9 cellular contexts compared by ENCODE assay signal in genomic region chr5:68683632-68684035, GRCh38.
DNase-seq lines count a peak whose midpoint lies in the region; ATAC-seq and TF ChIP-seq lines count a peak whose summit lies in the region.
"Had no signal": no experiment of that assay in that cellular context is flagged by ENCODE, and none has a peak within 500 bp of the region (broad histone marks: within the 10 kb centered on the region; RNA-seq: fewer than 3 reads in every experiment).

No MANE protein-coding gene starts in this region.

- no peak overlapping the region for H3K4me3 ChIP-seq in SK-N-SH (ENCODE audit: low read depth in 2 of 2, low read length in 1 of 2)
- H3K4me3 ChIP-seq in skeletal muscle cell (ENCODE audit: low read depth, low read length): no peak overlapping the region

- H3K36me3 ChIP-seq in SK-N-SH (replicated peaks in 1 of 2; ENCODE audit: control insufficient read depth in 1 of 2, insufficient read depth in 2 of 2, low read length in 1 of 2): no peaks in the 10 kb centered on the region

- H2AFZ ChIP-seq in SK-N-SH (ENCODE audit: low read depth): no peak overlapping the region

- H3K9ac ChIP-seq in SK-N-SH: no peak overlapping the region

- no peak overlapping the region for H3K4me2 ChIP-seq in SK-N-SH

- H3K9me2 ChIP-seq in SK-N-SH: no peaks in the 10 kb centered on the region

- no peaks in the 10 kb centered on the region for H3F3A ChIP-seq in SK-N-SH (replicated peaks; ENCODE audit: insufficient read depth)

- no peak overlapping the region for H3K27ac ChIP-seq in SK-N-SH (ENCODE audit: low read depth in 2 of 2, low read length in 1 of 2)

- TF ChIP-seq RAD21 in SK-N-SH (IDR thresholded peaks at IDR 0.05; ENCODE audit: low read length): no peak

- peaks cover 0 to 16% of the 10 kb centered on the region in 2 experiments; a peak in 2 of 4 replicates for H3K4me1 ChIP-seq in SK-N-SH (ENCODE audit: control insufficient read depth in 1 of 2, insufficient read depth in 2 of 2, low read depth in 1 of 2, low read length in 1 of 2)

- no peak for TF ChIP-seq EP300 in SK-N-SH (IDR thresholded peaks at IDR 0.05; ENCODE audit: borderline replicate concordance in 1 of 2, low read depth in 1 of 2, low read length in 1 of 2)

- no peaks in the 10 kb centered on the region for H4K20me1 ChIP-seq in SK-N-SH (ENCODE audit: insufficient read depth)

- H3K9me3 ChIP-seq in SK-N-SH: no peaks in the 10 kb centered on the region

- DNase-seq in GM04504 (ENCODE audit: low read depth) (peak; percentile 89), SK-N-SH (no peak), foreskin melanocyte (peak; percentile 25), skeletal muscle cell (ENCODE audit: low read depth) (peak; percentile 95), DMS79 treated with DMSO at 0.1 percent for 48 hours (lab: John Stamatoyannopoulos, UW) (no peak), DMS 273 treated with DMSO at 0.1 percent for 48 hours (lab: John Stamatoyannopoulos, UW) (no peak), NCI-H2107 treated with DMSO at 0.1 percent for 48 hours (lab: John Stamatoyannopoulos, UW; ENCODE audit: unreplicated experiment) (no peak)
- DNase-seq: NCI-H187 treated with DMSO at 0.1 percent for 48 hours had no signal

- CTCF ChIA-PET in SK-N-SH (lab: Yijun Ruan, JAX): no interaction called here

- no peaks in the 10 kb centered on the region for H3K27me3 ChIP-seq in SK-N-SH (ENCODE audit: insufficient read depth)

- no peaks in the 10 kb centered on the region for H3K79me2 ChIP-seq in SK-N-SH (ENCODE audit: insufficient read depth)

- POLR2A ChIA-PET in SK-N-SH (lab: Yijun Ruan, JAX): no interaction called here

- WGBS in SK-N-SH (ENCODE audit: low lambda C conversion rate): 13% methylated on average over 5 of the region's 5 CpGs

- ATAC-seq in GM18519 (IDR thresholded peaks at IDR 0.05; ENCODE audit: low FRiP score, unreplicated experiment): no peak

- no peak for TF ChIP-seq CTCF in SK-N-SH (IDR thresholded peaks at IDR 0.05)

TF ChIP-seq in SK-N-SH, 30 proteins besides CTCF, POLR2A, EP300 and RAD21 (continues in another document):
- TF ChIP-seq SIN3A (IDR thresholded peaks at IDR 0.05; ENCODE audit: borderline replicate concordance, low read depth, low read length): no peak
- TF ChIP-seq NRF1 (IDR thresholded peaks at IDR 0.05; ENCODE audit: low read depth, low read length): no peak
- peak; percentile 41 for TF ChIP-seq TCF12 (IDR thresholded peaks at IDR 0.05)
- no peak for TF ChIP-seq SMC3 (IDR thresholded peaks at IDR 0.05; ENCODE audit: low read depth, low read length)
- TF ChIP-seq TEAD4 (IDR thresholded peaks at IDR 0.05; ENCODE audit: borderline replicate concordance, insufficient read depth): 0 out of 2 replicates have a peak, but pooled peaks have one; percentile 26
- TF ChIP-seq MEF2A (IDR thresholded peaks at IDR 0.05; ENCODE audit: borderline replicate concordance, low read depth): no peak
- TF ChIP-seq, protein P1, sequence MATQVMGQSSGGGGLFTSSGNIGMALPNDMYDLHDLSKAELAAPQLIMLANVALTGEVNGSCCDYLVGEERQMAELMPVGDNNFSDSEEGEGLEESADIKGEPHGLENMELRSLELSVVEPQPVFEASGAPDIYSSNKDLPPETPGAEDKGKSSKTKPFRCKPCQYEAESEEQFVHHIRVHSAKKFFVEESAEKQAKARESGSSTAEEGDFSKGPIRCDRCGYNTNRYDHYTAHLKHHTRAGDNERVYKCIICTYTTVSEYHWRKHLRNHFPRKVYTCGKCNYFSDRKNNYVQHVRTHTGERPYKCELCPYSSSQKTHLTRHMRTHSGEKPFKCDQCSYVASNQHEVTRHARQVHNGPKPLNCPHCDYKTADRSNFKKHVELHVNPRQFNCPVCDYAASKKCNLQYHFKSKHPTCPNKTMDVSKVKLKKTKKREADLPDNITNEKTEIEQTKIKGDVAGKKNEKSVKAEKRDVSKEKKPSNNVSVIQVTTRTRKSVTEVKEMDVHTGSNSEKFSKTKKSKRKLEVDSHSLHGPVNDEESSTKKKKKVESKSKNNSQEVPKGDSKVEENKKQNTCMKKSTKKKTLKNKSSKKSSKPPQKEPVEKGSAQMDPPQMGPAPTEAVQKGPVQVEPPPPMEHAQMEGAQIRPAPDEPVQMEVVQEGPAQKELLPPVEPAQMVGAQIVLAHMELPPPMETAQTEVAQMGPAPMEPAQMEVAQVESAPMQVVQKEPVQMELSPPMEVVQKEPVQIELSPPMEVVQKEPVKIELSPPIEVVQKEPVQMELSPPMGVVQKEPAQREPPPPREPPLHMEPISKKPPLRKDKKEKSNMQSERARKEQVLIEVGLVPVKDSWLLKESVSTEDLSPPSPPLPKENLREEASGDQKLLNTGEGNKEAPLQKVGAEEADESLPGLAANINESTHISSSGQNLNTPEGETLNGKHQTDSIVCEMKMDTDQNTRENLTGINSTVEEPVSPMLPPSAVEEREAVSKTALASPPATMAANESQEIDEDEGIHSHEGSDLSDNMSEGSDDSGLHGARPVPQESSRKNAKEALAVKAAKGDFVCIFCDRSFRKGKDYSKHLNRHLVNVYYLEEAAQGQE (IDR thresholded peaks at IDR 0.05; ENCODE audit: low read depth, low read length): peak; percentile 91
- TF ChIP-seq, protein P2, sequence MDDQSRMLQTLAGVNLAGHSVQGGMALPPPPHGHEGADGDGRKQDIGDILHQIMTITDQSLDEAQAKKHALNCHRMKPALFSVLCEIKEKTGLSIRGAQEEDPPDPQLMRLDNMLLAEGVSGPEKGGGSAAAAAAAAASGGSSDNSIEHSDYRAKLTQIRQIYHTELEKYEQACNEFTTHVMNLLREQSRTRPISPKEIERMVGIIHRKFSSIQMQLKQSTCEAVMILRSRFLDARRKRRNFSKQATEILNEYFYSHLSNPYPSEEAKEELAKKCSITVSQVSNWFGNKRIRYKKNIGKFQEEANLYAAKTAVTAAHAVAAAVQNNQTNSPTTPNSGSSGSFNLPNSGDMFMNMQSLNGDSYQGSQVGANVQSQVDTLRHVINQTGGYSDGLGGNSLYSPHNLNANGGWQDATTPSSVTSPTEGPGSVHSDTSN (IDR thresholded peaks at IDR 0.05): no peak; the same call in 1 of the 2 replicates
- TF ChIP-seq, protein P3, sequence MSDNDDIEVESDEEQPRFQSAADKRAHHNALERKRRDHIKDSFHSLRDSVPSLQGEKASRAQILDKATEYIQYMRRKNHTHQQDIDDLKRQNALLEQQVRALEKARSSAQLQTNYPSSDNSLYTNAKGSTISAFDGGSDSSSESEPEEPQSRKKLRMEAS (IDR thresholded peaks at IDR 0.05; ENCODE audit: low read depth): no peak
- no peak for TF ChIP-seq EZH2phosphoT487 (IDR thresholded peaks at IDR 0.05; ENCODE audit: borderline replicate concordance, low read depth)
- TF ChIP-seq, protein P4, sequence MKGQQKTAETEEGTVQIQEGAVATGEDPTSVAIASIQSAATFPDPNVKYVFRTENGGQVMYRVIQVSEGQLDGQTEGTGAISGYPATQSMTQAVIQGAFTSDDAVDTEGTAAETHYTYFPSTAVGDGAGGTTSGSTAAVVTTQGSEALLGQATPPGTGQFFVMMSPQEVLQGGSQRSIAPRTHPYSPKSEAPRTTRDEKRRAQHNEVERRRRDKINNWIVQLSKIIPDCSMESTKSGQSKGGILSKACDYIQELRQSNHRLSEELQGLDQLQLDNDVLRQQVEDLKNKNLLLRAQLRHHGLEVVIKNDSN (IDR thresholded peaks at IDR 0.05; ENCODE audit: borderline replicate concordance, low read depth): no peak
- TF ChIP-seq JUND (IDR thresholded peaks at IDR 0.05): peak; percentile 71
- TF ChIP-seq YY1 (IDR thresholded peaks at IDR 0.05; ENCODE audit: low read depth): no peak
- no peak for TF ChIP-seq USF2 (IDR thresholded peaks at IDR 0.05; ENCODE audit: borderline replicate concordance, low read depth, low read length)
- TF ChIP-seq FOSL2 (IDR thresholded peaks at IDR 0.05; ENCODE audit: borderline replicate concordance, low read depth): peak; percentile 88
- TF ChIP-seq MXI1 (IDR thresholded peaks at IDR 0.05; ENCODE audit: low read depth, low read length): no peak
- no peak for TF ChIP-seq RCOR1 (IDR thresholded peaks at IDR 0.05; ENCODE audit: low read length)
- no peak for TF ChIP-seq RXRA (IDR thresholded peaks at IDR 0.05; ENCODE audit: borderline replicate concordance, low read depth)
- TF ChIP-seq ZBTB33 (IDR thresholded peaks at IDR 0.05; ENCODE audit: borderline replicate concordance, low read depth): no peak
- TF ChIP-seq POLR2AphosphoS5 (IDR thresholded peaks at IDR 0.05; ENCODE audit: low read depth, low read length): no peak
- no peak for TF ChIP-seq RFX5 (IDR thresholded peaks at IDR 0.05; ENCODE audit: low read length)
- TF ChIP-seq NFIC (IDR thresholded peaks at IDR 0.05; ENCODE audit: borderline replicate concordance): peak; percentile 43; the same call in 1 of the 2 replicates
- TF ChIP-seq FOXM1 (IDR thresholded peaks at IDR 0.05; ENCODE audit: low read depth): no peak

Comparison
In these comparisons a context has a peak if more than half of its experiments do, and no peak if none do; other contexts are left out.
1. DNase-seq: peak in GM04504 (single experiment), foreskin melanocyte (single experiment) and skeletal muscle cell (single experiment); none in SK-N-SH (single experiment), DMS79 treated with DMSO at 0.1 percent for 48 hours (single experiment), DMS 273 treated with DMSO at 0.1 percent for 48 hours (single experiment) and NCI-H2107 treated with DMSO at 0.1 percent for 48 hours (single experiment).